Comparison of ENCODE assay signal across 21 cellular contexts in genomic region chr5:175597718-175598117, GRCh38.
"Had no signal": no experiment of that assay in that cellular context is flagged by ENCODE, and none has a peak within 500 bp of the region (broad histone marks: within the 10 kb centered on the region; RNA-seq: fewer than 3 reads in every experiment).

No MANE protein-coding gene starts in this region.

- DNase-seq: activated naive CD8-positive, alpha-beta T cell treated with anti-CD3 and anti-CD28 coated beads for 36 hours; amygdala; body of pancreas; cerebellar nuclear complex; effector CD8-positive, alpha-beta T cell; esophagus squamous epithelium; glutamatergic neuron; left cardiac atrium; mammary epithelial cell; naive thymus-derived CD8-positive, alpha-beta T cell; retina; small intestine; stimulated activated CD4-positive, alpha-beta T cell treated with anti-CD3 and anti-CD28 coated beads, Interleukin-4, amount 100 ng/mL, for 4 hours; stimulated activated CD8-positive, alpha-beta memory T cell treated with anti-CD3 and anti-CD28 coated beads, Interleukin-4, amount 100 ng/mL, for 48 hours; stimulated activated naive CD4-positive, alpha-beta T cell treated with Interleukin-2 at 50 U/mL for 16 hours; transverse colon had no signal

- H3K36me3 ChIP-seq: esophagus squamous epithelium, neutrophil, transverse colon, vagina had no signal

- H3K9me3 ChIP-seq: body of pancreas, esophagus squamous epithelium, neutrophil, transverse colon, vagina had no signal

- H3K4me3 ChIP-seq: body of pancreas, esophagus squamous epithelium, transverse colon, vagina had no signal

- H3K4me3 Mint-ChIP-seq: activated naive CD8-positive, alpha-beta T cell treated with anti-CD3 and anti-CD28 coated beads for 36 hours; activated T-helper 1 cell treated with anti-CD3 and anti-CD28 coated beads, Interleukin-12 subunit alpha, Interleukin-12 subunit beta, Interleukin-2, Interleukin-4 antibody, amounts not matched to agents 30 ng/mL and 10 ng/mL and 1 ng/mL, durations not matched to agents 14 hours and 24 hours and 36 hours; naive thymus-derived CD8-positive, alpha-beta T cell had no signal

- H2AFZ ChIP-seq: parathyroid adenoma had no signal

- H3K79me2 ChIP-seq: parathyroid adenoma had no signal

- H3K27ac Mint-ChIP-seq: activated naive CD8-positive, alpha-beta T cell treated with anti-CD3 and anti-CD28 coated beads for 36 hours; activated T-helper 1 cell treated with anti-CD3 and anti-CD28 coated beads, Interleukin-12 subunit alpha, Interleukin-12 subunit beta, Interleukin-2, Interleukin-4 antibody, amounts not matched to agents 30 ng/mL and 10 ng/mL and 1 ng/mL, durations not matched to agents 14 hours and 24 hours and 36 hours; naive thymus-derived CD8-positive, alpha-beta T cell had no signal

- H3K9me3 Mint-ChIP-seq: activated T-helper 1 cell treated with anti-CD3 and anti-CD28 coated beads, Interleukin-12 subunit alpha, Interleukin-12 subunit beta, Interleukin-2, Interleukin-4 antibody, amounts not matched to agents 30 ng/mL and 10 ng/mL and 1 ng/mL, durations not matched to agents 14 hours and 24 hours and 36 hours had no signal

- H3K36me3 Mint-ChIP-seq: activated naive CD8-positive, alpha-beta T cell treated with anti-CD3 and anti-CD28 coated beads for 36 hours; naive thymus-derived CD8-positive, alpha-beta T cell had no signal

- H3K27ac ChIP-seq: body of pancreas, esophagus squamous epithelium, neutrophil, parathyroid adenoma, transverse colon, vagina had no signal

- H3K27me3 ChIP-seq: body of pancreas, vagina had no signal

- ATAC-seq: activated CD4-positive, CD25-positive, alpha-beta regulatory T cell treated with anti-CD3 and anti-CD28 coated beads, Interleukin-2, amount 50 U/mL, for 24 hours; body of pancreas; naive thymus-derived CD8-positive, alpha-beta T cell had no signal

- H3K4me1 ChIP-seq: body of pancreas, esophagus squamous epithelium, parathyroid adenoma, transverse colon, vagina had no signal
